ENCODE assay signal across 8 cellular contexts in the genomic region with DNA sequence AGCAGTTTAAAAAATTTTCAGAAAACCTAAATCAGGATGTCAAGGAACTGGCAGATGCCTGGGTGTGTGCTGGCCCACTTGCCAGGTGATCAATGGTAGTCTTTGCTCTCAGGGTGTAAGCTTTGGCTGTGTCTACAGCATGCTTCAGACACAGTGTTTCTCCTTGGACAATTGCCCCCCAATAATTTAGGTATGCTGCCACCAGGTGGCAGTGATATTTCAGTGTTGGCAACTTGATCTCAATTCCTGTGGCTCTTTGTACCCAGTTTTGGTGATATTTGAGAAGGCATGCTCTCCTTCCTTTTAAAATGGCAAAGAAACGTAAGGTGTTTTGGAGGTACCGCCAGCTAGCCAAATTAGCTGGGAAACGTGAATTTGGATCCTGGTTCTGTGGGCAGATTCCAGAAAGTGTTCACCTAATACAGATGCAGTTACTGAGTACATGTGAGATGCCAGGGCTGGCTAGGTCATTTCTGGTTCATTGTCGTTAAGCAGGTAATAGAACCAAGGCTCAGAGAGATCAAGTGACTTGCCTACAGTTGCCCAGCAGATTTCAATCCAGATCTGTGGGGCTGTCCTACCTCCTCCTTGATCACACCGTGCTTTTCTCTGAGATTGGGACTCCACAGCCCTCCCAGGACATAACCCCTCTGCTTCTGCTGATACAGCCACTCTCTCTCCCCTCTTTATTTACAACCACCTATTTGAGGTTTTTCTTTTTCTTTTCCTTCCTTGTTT.
A peak's percentile ranks its signal among the peaks of the same experiment; 100 is the strongest.
DNase-seq lines count a peak whose midpoint lies in the region; ATAC-seq and TF ChIP-seq lines count a peak whose summit lies in the region.

No MANE protein-coding gene starts in this region.

- H3K9me3 Mint-ChIP-seq in activated CD8-positive, alpha-beta T cell treated with anti-CD3 and anti-CD28 coated beads for 36 hours = no peaks in the 10 kb centered on the region

- peaks cover 3% of the 10 kb centered on the region for H3K4me1 ChIP-seq in ovary (ENCODE audit: insufficient read depth)

- no peaks in the 10 kb centered on the region for H3K27me3 Mint-ChIP-seq in activated CD8-positive, alpha-beta T cell treated with anti-CD3 and anti-CD28 coated beads for 36 hours

- CTCF ChIA-PET in activated CD8-positive, alpha-beta T cell treated with anti-CD3 and anti-CD28 coated beads for 36 hours (lab: Charles Lee) = interaction anchor here (1.0 to 6.1 kb wide), 22 partner anchors 8 to 180 kb away, joined by 3 to 38 read pairs (median 4); no protein-coding TSS in a partner anchor

- H3K27ac Mint-ChIP-seq in activated CD8-positive, alpha-beta T cell treated with anti-CD3 and anti-CD28 coated beads for 36 hours = no peak overlapping the region

- no peak overlapping the region for H3K4me3 Mint-ChIP-seq in activated CD8-positive, alpha-beta T cell treated with anti-CD3 and anti-CD28 coated beads for 36 hours

- H3K27me3 ChIP-seq in ovary = no peaks in the 10 kb centered on the region

- no peaks in the 10 kb centered on the region for H3K36me3 ChIP-seq in ovary

- TF ChIP-seq POLR2A in erythroblast (IDR thresholded peaks at IDR 0.05; ENCODE audit: low read length) (no peak), ovary (IDR thresholded peaks at IDR 0.05) (no peak)

- H3K9me3 ChIP-seq in ovary = no peaks in the 10 kb centered on the region

- ATAC-seq in activated CD8-positive, alpha-beta T cell treated with anti-CD3 and anti-CD28 coated beads for 36 hours = no peak

- peak; percentile 43; the same call in 1 of the 2 replicates for TF ChIP-seq CTCF in GM12874 (IDR thresholded peaks at IDR 0.05; ENCODE audit: insufficient read depth, low read depth, low read length)
- peak; percentile 69 for TF ChIP-seq CTCF in activated CD8-positive, alpha-beta T cell treated with anti-CD3 and anti-CD28 coated beads for 36 hours (IDR thresholded peaks at IDR 0.05)
- peak in 2 of 3 donors; percentile 32 to 61 for TF ChIP-seq CTCF in ovary (IDR thresholded peaks at IDR 0.05)

- no peaks in the 10 kb centered on the region for H3K36me3 Mint-ChIP-seq in activated CD8-positive, alpha-beta T cell treated with anti-CD3 and anti-CD28 coated beads for 36 hours (ENCODE audit: low read depth)

- in situ Hi-C loops in ACHN (cut with HindIII; ENCODE audit: low pct_ligation_motif_present, low pct_unique_long_range_greater_than_20kb, low sequenced_read_pairs) = no loop called here

- no peak overlapping the region for H3K27ac ChIP-seq in ovary

- intact Hi-C loops in activated CD8-positive, alpha-beta T cell treated with anti-CD3 and anti-CD28 coated beads for 36 hours (cut with micrococcal nuclease) = loop anchor here (1.0 to 5.0 kb wide), 2 partner anchors 100 to 221 kb away; no protein-coding TSS in a partner anchor
- intact Hi-C loops in ovary (cut with DNase I) = loop anchor here in 2 of 4 donors (5.0 to 10.0 kb wide), 2 partner anchors 99 to 101 kb away; no protein-coding TSS in a partner anchor

- 78 to 88% (median 86%) methylated on average over 5 of the region's 5 CpGs for WGBS in ovary, 3 donors

- no peak for TF ChIP-seq EP300 in ovary (IDR thresholded peaks at IDR 0.05)

- H3K4me3 ChIP-seq in ovary = no peak overlapping the region

- peak; percentile 67 for DNase-seq in ACHN
- DNase-seq in NCI-H226 = peak; percentile 18
- peak; percentile 74 for DNase-seq in activated CD8-positive, alpha-beta T cell treated with anti-CD3 and anti-CD28 coated beads for 36 hours
- peak; percentile 72 to 80 for DNase-seq in erythroblast (lab: John Stamatoyannopoulos, UW)
- peak in 2 of 5 donors; percentile 39 to 49 for DNase-seq in ovary
- no peak for DNase-seq in putamen (ENCODE audit: low spot score)
- no peak for DNase-seq in NCI-H446 treated with DMSO at 0.1 percent for 48 hours (lab: John Stamatoyannopoulos, UW)

- peaks cover 5% of the 10 kb centered on the region for H3K4me1 Mint-ChIP-seq in activated CD8-positive, alpha-beta T cell treated with anti-CD3 and anti-CD28 coated beads for 36 hours (ENCODE audit: low read depth)

- POLR2A ChIA-PET in activated CD8-positive, alpha-beta T cell treated with anti-CD3 and anti-CD28 coated beads for 36 hours (lab: Charles Lee) = interaction anchor here (1.4 kb wide), 1 partner anchor 8 kb away, joined by 5 read pairs; no protein-coding TSS in a partner anchor

Comparison
In these comparisons a context has a peak if more than half of its experiments do, and no peak if none do; other contexts are left out.
1. DNase-seq: peak in ACHN (single experiment), NCI-H226 (single experiment), activated CD8-positive, alpha-beta T cell treated with anti-CD3 and anti-CD28 coated beads for 36 hours (single experiment) and erythroblast (2 of 2); none in putamen (single experiment) and NCI-H446 treated with DMSO at 0.1 percent for 48 hours (single experiment).
2. Peak in every context shown above with its lines, with median percentiles within 50 percentile points of each other: CTCF ChIP-seq.